Comparison of ENCODE assay signal across 1 cellular context in genomic region chr12:24709201-24709600, GRCh38.
TF ChIP-seq lines count a peak whose summit lies in the region.

No MANE protein-coding gene starts in this region.

TF ChIP-seq in K562, 482 proteins besides CTCF, POLR2A, EP300 and RAD21 (continued from another document):
- TF ChIP-seq ZNF586 (CRISPR knock-in tag; conservative IDR thresholded peaks at IDR 0.05) (no peak), SMARCE1 (IDR thresholded peaks at IDR 0.05) (peak; percentile 92), ZNF354B (CRISPR knock-in tag; IDR thresholded peaks at IDR 0.05) (no peak), JUNB (CRISPR knock-in tag; conservative IDR thresholded peaks at IDR 0.05) (peak; percentile 80), MAFG (tag; conservative IDR thresholded peaks at IDR 0.05) (peak; percentile 81), MITF (IDR thresholded peaks at IDR 0.05) (no peak), CXXC5 (CRISPR knock-in tag; IDR thresholded peaks at IDR 0.05) (no peak), HLTF (IDR thresholded peaks at IDR 0.05) (peak; percentile 20; the same call in 1 of the 2 replicates), FOSL1 (tag; conservative IDR thresholded peaks at IDR 0.05) (peak; percentile 91), ZHX1 (conservative IDR thresholded peaks at IDR 0.05; ENCODE audit: low read length) (no peak), KDM1A (IDR thresholded peaks at IDR 0.05) (peak; percentile 52 to 54), SP2 (IDR thresholded peaks at IDR 0.05; ENCODE audit: extremely low read depth, low read depth, low read length, poor library complexity, severe bottlenecking) (no peak), ARID1B (IDR thresholded peaks at IDR 0.05) (peak; percentile 80), RCOR1 (IDR thresholded peaks at IDR 0.05; ENCODE audit: borderline replicate concordance in 1 of 2, low read depth in 2 of 2, low read length in 2 of 2) (0 out of 4 replicates have a peak, but pooled peaks of 1 of the 2 experiments have one; percentile 31), TRIM24 (IDR thresholded peaks at IDR 0.05) (peak in 1 of 2 experiments; percentile 42; a peak in 1 of 4 replicates)
- TF ChIP-seq, protein P1, sequence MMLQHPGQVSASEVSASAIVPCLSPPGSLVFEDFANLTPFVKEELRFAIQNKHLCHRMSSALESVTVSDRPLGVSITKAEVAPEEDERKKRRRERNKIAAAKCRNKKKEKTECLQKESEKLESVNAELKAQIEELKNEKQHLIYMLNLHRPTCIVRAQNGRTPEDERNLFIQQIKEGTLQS (IDR thresholded peaks at IDR 0.05) = peak; percentile 99
- TF ChIP-seq, protein P1 (CRISPR knock-in tag; conservative IDR thresholded peaks at IDR 0.05) = no peak
- TF ChIP-seq, protein P2, sequence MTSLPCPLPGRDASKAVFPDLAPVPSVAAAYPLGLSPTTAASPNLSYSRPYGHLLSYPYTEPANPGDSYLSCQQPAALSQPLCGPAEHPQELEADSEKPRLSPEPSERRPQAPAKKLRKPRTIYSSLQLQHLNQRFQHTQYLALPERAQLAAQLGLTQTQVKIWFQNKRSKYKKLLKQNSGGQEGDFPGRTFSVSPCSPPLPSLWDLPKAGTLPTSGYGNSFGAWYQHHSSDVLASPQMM (CRISPR knock-in tag; IDR thresholded peaks at IDR 0.05) = no peak
- TF ChIP-seq, protein P3, sequence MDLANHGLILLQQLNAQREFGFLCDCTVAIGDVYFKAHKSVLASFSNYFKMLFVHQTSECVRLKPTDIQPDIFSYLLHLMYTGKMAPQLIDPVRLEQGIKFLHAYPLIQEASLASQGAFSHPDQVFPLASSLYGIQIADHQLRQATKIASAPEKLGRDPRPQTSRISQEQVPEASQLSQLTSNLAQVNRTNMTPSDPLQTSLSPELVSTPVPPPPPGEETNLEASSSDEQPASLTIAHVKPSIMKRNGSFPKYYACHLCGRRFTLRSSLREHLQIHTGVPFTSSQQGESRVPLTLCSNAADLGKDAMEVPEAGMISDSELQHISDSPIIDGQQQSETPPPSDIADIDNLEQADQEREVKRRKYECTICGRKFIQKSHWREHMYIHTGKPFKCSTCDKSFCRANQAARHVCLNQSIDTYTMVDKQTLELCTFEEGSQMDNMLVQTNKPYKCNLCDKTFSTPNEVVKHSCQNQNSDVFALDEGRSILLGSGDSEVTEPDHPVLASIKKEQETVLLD (IDR thresholded peaks at IDR 0.05) = no peak
